17 cellular contexts compared by ENCODE assay signal in the genomic region with DNA sequence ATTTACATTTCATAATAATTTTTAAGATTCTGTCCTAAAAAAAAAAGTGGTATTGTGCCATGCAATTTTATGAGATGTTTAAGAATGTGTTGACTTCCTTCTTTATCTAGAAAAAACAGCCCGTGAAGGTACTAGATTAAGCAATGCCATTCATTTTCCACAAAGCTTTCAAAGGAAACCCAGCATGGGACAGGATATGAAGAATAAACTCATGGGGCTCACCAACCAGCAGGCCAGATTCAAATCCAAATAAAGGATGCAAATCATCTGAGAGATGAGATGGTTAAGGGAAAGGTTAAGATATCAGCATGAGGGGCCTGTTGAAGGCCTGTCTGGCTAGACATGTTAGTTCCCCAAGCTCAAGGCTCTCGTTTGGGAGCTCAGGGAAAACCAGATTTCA.
DNase-seq lines count a peak whose midpoint lies in the region; ATAC-seq, FAIRE-seq and TF ChIP-seq lines count a peak whose summit lies in the region.
"Had no signal": no experiment of that assay in that cellular context is flagged by ENCODE, and none has a peak within 500 bp of the region (broad histone marks: within the 10 kb centered on the region; RNA-seq: fewer than 3 reads in every experiment).

No MANE protein-coding gene starts in this region.

- no peak for ATAC-seq in HepG2
- ATAC-seq: activated CD4-positive, alpha-beta T cell treated with anti-CD3 and anti-CD28 coated beads for 36 hours had no signal

- BruUV-seq in HepG2 (replicated peaks; lab: Mats Ljungman, UMichigan) = no TSS peak

- no peak for TF ChIP-seq POLR2A in HepG2 (IDR thresholded peaks at IDR 0.05; ENCODE audit: insufficient read depth in 1 of 2, low read depth in 2 of 2, low read length in 2 of 2)

- CTCF ChIA-PET in HepG2 (lab: Yijun Ruan, JAX; ENCODE audit: low intra/inter-chr PET ratio, low total read pairs) = interaction anchor here (0.9 to 3.7 kb wide), 2 partner anchors 110 to 460 kb away, joined by 5 to 49 read pairs; no protein-coding TSS in a partner anchor

- POLR2A ChIA-PET in HepG2 (lab: Yijun Ruan, JAX) = no interaction called here

- no peaks in the 10 kb centered on the region for H3K27me3 ChIP-seq in HepG2 (ENCODE audit: control insufficient read depth in 1 of 2, insufficient read depth in 2 of 2, low read length in 2 of 2)
- no peaks in the 10 kb centered on the region for H3K27me3 ChIP-seq in ascending aorta
- H3K27me3 ChIP-seq: esophagus muscularis mucosa, tibial artery had no signal

- intact Hi-C loops in HepG2 (cut with micrococcal nuclease; ENCODE audit: unreplicated experiment) (loop anchor here (2.0 to 5.0 kb wide), 4 partner anchors 104 to 459 kb away; a partner anchor contains a TSS), ascending aorta (cut with DNase I) (loop anchor here (10.0 kb wide), 2 partner anchors 112 to 442 kb away; a partner anchor contains a TSS)

- no peak overlapping the region for H3K4me2 ChIP-seq in HepG2 (ENCODE audit: low read depth, low read length)

- no peaks in the 10 kb centered on the region for H3K79me2 ChIP-seq in HepG2 (ENCODE audit: insufficient read depth, low read length)

- no peak overlapping the region for H3K4me3 ChIP-seq in mesodermal cell (ENCODE audit: extremely low read depth, insufficient read depth, low read length, poor library complexity, severe bottlenecking)
- H3K4me3 ChIP-seq in HepG2 (replicated peaks in 1 of 3; ENCODE audit: insufficient read depth in 1 of 3, low read depth in 2 of 3, low read length in 3 of 3) = no peak overlapping the region
- no peak overlapping the region for H3K4me3 ChIP-seq in ascending aorta
- H3K4me3 ChIP-seq: esophagus muscularis mucosa, tibial artery had no signal

- no peaks in the 10 kb centered on the region for H3K36me3 ChIP-seq in mesodermal cell (ENCODE audit: control insufficient read depth, insufficient read depth, low read length)
- H3K36me3 ChIP-seq in HepG2 (replicated peaks in 1 of 2; ENCODE audit: control insufficient read depth in 1 of 2, insufficient read depth in 2 of 2, low read length in 2 of 2) = no peaks in the 10 kb centered on the region
- H3K36me3 ChIP-seq in ascending aorta = peaks cover 0 to 2% of the 10 kb centered on the region in 2 donors
- H3K36me3 ChIP-seq: esophagus muscularis mucosa, tibial artery had no signal

- TF ChIP-seq CTCF in HepG2 (CRISPR knock-in tag; IDR thresholded peaks at IDR 0.05) (no peak), ascending aorta (IDR thresholded peaks at IDR 0.05) (no peak)

- no peak for TF ChIP-seq EP300 in HepG2 (IDR thresholded peaks at IDR 0.05; ENCODE audit: low read depth in 2 of 2, low read length in 2 of 2)
- TF ChIP-seq EP300 in HepG2 (CRISPR knock-in tag; IDR thresholded peaks at IDR 0.05; ENCODE audit: borderline replicate concordance) = no peak

- H3K4me1 ChIP-seq in mesodermal cell (ENCODE audit: control insufficient read depth, insufficient read depth, low read length, poor library complexity, severe bottlenecking) = peaks cover 31% of the 10 kb centered on the region
- peaks cover 19% of the 10 kb centered on the region for H3K4me1 ChIP-seq in HepG2 (ENCODE audit: insufficient read depth, low read length)
- no peaks in the 10 kb centered on the region for H3K4me1 ChIP-seq in ascending aorta
- H3K4me1 ChIP-seq: tibial artery had no signal

- no peak overlapping the region for H2AFZ ChIP-seq in HepG2 (ENCODE audit: low read length)

- WGBS in mesodermal cell (ENCODE audit: insufficient coverage in 2 of 2), 2 experiments = 17 to 27% methylated on average over 1 to 2 of the region's 2 CpGs
- 91% methylated on average over 2 of the region's 2 CpGs for WGBS in HepG2 (ENCODE audit: low lambda C conversion rate)

- peak overlapping the region; percentile 44 for H3K27ac ChIP-seq in mesodermal cell (ENCODE audit: low read depth, low read length, severe bottlenecking)
- no peak overlapping the region for H3K27ac ChIP-seq in HepG2 (ENCODE audit: extremely low read length, insufficient read depth, low read length)
- H3K27ac ChIP-seq in ascending aorta = no peak overlapping the region
- H3K27ac ChIP-seq: esophagus muscularis mucosa, tibial artery had no signal

- no peak overlapping the region for H3K9ac ChIP-seq in HepG2 (ENCODE audit: insufficient read depth, low read depth, low read length)

- H3K9me3 ChIP-seq in mesodermal cell (ENCODE audit: control insufficient read depth, low read length) (no peaks in the 10 kb centered on the region), HepG2 (ENCODE audit: low read length) (no peaks in the 10 kb centered on the region), ascending aorta (no peaks in the 10 kb centered on the region)
- H3K9me3 ChIP-seq: esophagus muscularis mucosa, tibial artery had no signal

- H4K20me1 ChIP-seq in HepG2 (ENCODE audit: insufficient read depth, low read length) = no peaks in the 10 kb centered on the region

- TF ChIP-seq RAD21 in HepG2 (CRISPR knock-in tag; IDR thresholded peaks at IDR 0.05) = no peak

- in situ Hi-C loops in HepG2 (cut with HindIII; ENCODE audit: extremely low pct_ligation_motif_present, low pct_unique_long_range_greater_than_20kb) = loop anchor here (5.0 kb wide), 1 partner anchor 109 kb away; no protein-coding TSS in a partner anchor

- no peak for FAIRE-seq in HepG2 (lab: Jason Lieb, UNC)
- FAIRE-seq: colon had no signal

- DNase-seq in EH (ENCODE audit: low read depth) = peak; percentile 53
- DNase-seq in NCI-H146 (lab: John Stamatoyannopoulos, UW) = peak; percentile 81
- DNase-seq in cerebellar cortex (ENCODE audit: low spot score) = peak; percentile 33
- no peak for DNase-seq in HepG2 (ENCODE audit: low spot score)
- no peak for DNase-seq in NK-92 (lab: John Stamatoyannopoulos, UW; ENCODE audit: unreplicated experiment)
- no peak for DNase-seq in ascending aorta (ENCODE audit: low spot score in 2 of 2)
- no peak for DNase-seq in SKM-1 treated with dmso at 0.1 percent for 144 hours (lab: John Stamatoyannopoulos, UW; ENCODE audit: unreplicated experiment)
- DNase-seq: activated CD4-positive, alpha-beta T cell treated with anti-CD3 and anti-CD28 coated beads for 36 hours; activated T-cell treated with anti-CD3 and anti-CD28 coated beads, Interleukin-2, amount 50 U/mL, for 1 hour; CD4-positive, CD25-positive, alpha-beta regulatory T cell; NCI-H1930; right cardiac atrium; T-helper 2 cell; tibial artery had no signal

TF ChIP-seq in HepG2, 621 proteins besides CTCF, POLR2A, EP300 and RAD21 (continues in another document):
- TF ChIP-seq, protein P1, sequence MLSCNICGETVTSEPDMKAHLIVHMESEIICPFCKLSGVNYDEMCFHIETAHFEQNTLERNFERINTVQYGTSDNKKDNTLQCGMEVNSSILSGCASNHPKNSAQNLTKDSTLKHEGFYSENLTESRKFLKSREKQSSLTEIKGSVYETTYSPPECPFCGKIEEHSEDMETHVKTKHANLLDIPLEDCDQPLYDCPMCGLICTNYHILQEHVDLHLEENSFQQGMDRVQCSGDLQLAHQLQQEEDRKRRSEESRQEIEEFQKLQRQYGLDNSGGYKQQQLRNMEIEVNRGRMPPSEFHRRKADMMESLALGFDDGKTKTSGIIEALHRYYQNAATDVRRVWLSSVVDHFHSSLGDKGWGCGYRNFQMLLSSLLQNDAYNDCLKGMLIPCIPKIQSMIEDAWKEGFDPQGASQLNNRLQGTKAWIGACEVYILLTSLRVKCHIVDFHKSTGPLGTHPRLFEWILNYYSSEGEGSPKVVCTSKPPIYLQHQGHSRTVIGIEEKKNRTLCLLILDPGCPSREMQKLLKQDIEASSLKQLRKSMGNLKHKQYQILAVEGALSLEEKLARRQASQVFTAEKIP (CRISPR knock-in tag; IDR thresholded peaks at IDR 0.05; ENCODE audit: borderline replicate concordance) = no peak
- TF ChIP-seq SNAI1 (CRISPR knock-in tag; IDR thresholded peaks at IDR 0.05; ENCODE audit: borderline replicate concordance) = no peak
- TF ChIP-seq, protein P2, sequence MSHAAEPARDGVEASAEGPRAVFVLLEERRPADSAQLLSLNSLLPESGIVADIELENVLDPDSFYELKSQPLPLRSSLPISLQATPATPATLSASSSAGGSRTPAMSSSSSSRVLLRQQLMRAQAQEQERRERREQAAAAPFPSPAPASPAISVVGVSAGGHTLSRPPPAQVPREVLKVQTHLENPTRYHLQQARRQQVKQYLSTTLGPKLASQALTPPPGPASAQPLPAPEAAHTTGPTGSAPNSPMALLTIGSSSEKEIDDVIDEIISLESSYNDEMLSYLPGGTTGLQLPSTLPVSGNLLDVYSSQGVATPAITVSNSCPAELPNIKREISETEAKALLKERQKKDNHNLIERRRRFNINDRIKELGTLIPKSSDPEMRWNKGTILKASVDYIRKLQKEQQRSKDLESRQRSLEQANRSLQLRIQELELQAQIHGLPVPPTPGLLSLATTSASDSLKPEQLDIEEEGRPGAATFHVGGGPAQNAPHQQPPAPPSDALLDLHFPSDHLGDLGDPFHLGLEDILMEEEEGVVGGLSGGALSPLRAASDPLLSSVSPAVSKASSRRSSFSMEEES (CRISPR knock-in tag; IDR thresholded peaks at IDR 0.05) = no peak
- TF ChIP-seq ZFP36L1 (CRISPR knock-in tag; IDR thresholded peaks at IDR 0.05) = no peak
- TF ChIP-seq SPEN (CRISPR knock-in tag; IDR thresholded peaks at IDR 0.05; ENCODE audit: low read depth) = no peak
- no peak for TF ChIP-seq ZNF333 (CRISPR knock-in tag; IDR thresholded peaks at IDR 0.05; ENCODE audit: borderline replicate concordance)
- TF ChIP-seq POGZ (CRISPR knock-in tag; IDR thresholded peaks at IDR 0.05) = no peak
- TF ChIP-seq MED13 (CRISPR knock-in tag; IDR thresholded peaks at IDR 0.05) = no peak
- TF ChIP-seq, protein P3, sequence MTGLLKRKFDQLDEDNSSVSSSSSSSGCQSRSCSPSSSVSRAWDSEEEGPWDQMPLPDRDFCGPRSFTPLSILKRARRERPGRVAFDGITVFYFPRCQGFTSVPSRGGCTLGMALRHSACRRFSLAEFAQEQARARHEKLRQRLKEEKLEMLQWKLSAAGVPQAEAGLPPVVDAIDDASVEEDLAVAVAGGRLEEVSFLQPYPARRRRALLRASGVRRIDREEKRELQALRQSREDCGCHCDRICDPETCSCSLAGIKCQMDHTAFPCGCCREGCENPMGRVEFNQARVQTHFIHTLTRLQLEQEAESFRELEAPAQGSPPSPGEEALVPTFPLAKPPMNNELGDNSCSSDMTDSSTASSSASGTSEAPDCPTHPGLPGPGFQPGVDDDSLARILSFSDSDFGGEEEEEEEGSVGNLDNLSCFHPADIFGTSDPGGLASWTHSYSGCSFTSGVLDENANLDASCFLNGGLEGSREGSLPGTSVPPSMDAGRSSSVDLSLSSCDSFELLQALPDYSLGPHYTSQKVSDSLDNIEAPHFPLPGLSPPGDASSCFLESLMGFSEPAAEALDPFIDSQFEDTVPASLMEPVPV (CRISPR knock-in tag; IDR thresholded peaks at IDR 0.05) = no peak
- TF ChIP-seq ISL2 (CRISPR knock-in tag; IDR thresholded peaks at IDR 0.05) = no peak
- no peak for TF ChIP-seq SP1 (IDR thresholded peaks at IDR 0.05)
- TF ChIP-seq SP1 (CRISPR knock-in tag; IDR thresholded peaks at IDR 0.05) = no peak
- TF ChIP-seq SIN3A (IDR thresholded peaks at IDR 0.05; ENCODE audit: borderline replicate concordance, low read depth, low read length) = no peak
- no peak for TF ChIP-seq ARNTL (CRISPR knock-in tag; IDR thresholded peaks at IDR 0.05)
- TF ChIP-seq NR2F1 (CRISPR knock-in tag; IDR thresholded peaks at IDR 0.05) = no peak
- TF ChIP-seq CENPX (CRISPR knock-in tag; IDR thresholded peaks at IDR 0.05) = no peak

Comparison
In these comparisons a context has a peak if more than half of its experiments do, and no peak if none do; other contexts are left out.
1. DNase-seq: peak in EH (single experiment), NCI-H146 (single experiment) and cerebellar cortex (single experiment); none in HepG2 (single experiment), NK-92 (single experiment), ascending aorta (0 of 2) and SKM-1 treated with dmso at 0.1 percent for 144 hours (single experiment).